In the genomic region with DNA sequence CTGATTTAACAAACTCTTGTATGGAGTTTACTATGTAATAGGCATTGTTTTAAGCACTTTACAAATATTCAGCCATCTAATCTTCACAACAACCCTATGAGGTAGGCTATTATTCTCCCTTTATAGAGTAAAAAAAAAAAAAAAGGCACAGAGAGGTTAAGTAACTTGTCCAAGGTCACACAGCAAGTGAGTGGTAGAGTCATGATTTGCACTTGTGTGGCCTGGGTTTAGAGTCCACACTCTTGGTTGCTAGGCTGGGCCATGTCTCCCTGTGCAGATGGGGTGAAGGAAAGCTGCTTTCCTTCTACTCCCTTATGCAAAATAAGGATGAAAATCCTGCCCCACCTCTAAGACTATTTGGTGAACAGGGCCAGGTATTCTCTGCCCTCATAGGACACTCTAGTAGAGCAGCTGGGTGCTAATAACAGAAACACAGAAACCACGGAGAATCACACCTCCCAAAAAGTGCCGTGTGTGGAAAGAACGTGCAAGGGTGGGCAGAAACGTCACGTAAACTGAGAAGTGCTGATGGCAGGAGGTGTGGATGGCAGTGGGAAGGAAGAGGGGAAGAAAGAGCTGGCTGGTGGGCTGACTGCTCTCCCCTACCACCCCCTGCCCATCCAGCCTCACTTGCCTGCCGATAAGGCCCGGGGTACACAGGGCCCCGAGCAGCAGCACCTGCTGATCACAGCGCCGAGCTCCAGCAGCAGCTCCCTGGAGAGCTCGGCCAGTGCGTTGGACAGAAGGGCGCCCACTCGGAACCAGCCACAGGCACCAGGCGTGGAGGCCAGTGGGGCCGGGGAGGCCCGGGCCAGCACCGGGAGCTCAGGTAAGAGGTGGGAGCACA, we compare ENCODE assay signal across 13 cellular contexts. TPM values are rescaled to one million over a fixed set of nuclear protein-coding genes. Genes with fewer than 3 reads are reported as not detected.
A peak's percentile ranks its signal among the peaks of the same experiment; 100 is the strongest.
DNase-seq lines count a peak whose midpoint lies in the region; ATAC-seq, FAIRE-seq and TF ChIP-seq lines count a peak whose summit lies in the region.
"Had no signal": no experiment of that assay in that cellular context is flagged by ENCODE, and none has a peak within 500 bp of the region (broad histone marks: within the 10 kb centered on the region; RNA-seq: fewer than 3 reads in every experiment).

No MANE protein-coding gene starts in this region.

- POLR2A ChIA-PET in WTC11 (lab: Charles Lee) = no interaction called here

- H3K4me3 Mint-ChIP-seq in WTC11 (no peak overlapping the region), memory B cell (peak overlapping the region; percentile 40)

- peaks cover 0 to 100% (median 12%) of the 10 kb centered on the region in 11 experiments; a peak in 13 of 22 replicates for H3K36me3 ChIP-seq in BLaER1 treated with 17β-estradiol and CSF1 and Interleukin-3, amounts not matched to agents 10 nM and 100 nM

- no peak overlapping the region for H3K27ac Mint-ChIP-seq in WTC11
- H3K27ac Mint-ChIP-seq in memory B cell = no peak overlapping the region

- H3K9ac ChIP-seq in BLaER1 treated with 17β-estradiol and CSF1 and Interleukin-3, amounts not matched to agents 10 nM and 100 nM = peak overlapping the region in 3 of 11 experiments; percentile 8 to 57 (median 36); a peak in 2 of 22 replicates

- no peaks in the 10 kb centered on the region for H3K36me3 Mint-ChIP-seq in WTC11
- H3K36me3 Mint-ChIP-seq in memory B cell = peaks cover 16% of the 10 kb centered on the region

- CTCF ChIA-PET in WTC11 (lab: Charles Lee) = interaction anchor here (0.6 to 17.1 kb wide), 4 partner anchors 53 to 95 kb away, joined by 3 to 325 read pairs (median 6); no protein-coding TSS in a partner anchor

- peaks cover 37 to 89% (median 50%) of the 10 kb centered on the region in 10 experiments for H3K4me1 ChIP-seq in BLaER1 treated with 17β-estradiol and CSF1 and Interleukin-3, amounts not matched to agents 10 nM and 100 nM

- TF ChIP-seq POLR2A in GM12891 (IDR thresholded peaks at IDR 0.05; ENCODE audit: low read depth, low read length) = no peak

- H3K4me2 ChIP-seq in BLaER1 treated with 17β-estradiol and CSF1 and Interleukin-3, amounts not matched to agents 10 nM and 100 nM = peak overlapping the region in 7 of 11 experiments; percentile 10 to 39 (median 30); a peak in 7 of 22 replicates

- no peak for DNase-seq in GM12891 (ENCODE audit: insufficient read length, low spot score)
- DNase-seq in WTC11 (ENCODE audit: low spot score) = no peak
- DNase-seq in memory B cell (ENCODE audit: low spot score in 2 of 2) = no peak
- no peak for DNase-seq in germinal center (ENCODE audit: low spot score)
- DNase-seq: IMR-90, mesendoderm, NCI-H1417 treated with DMSO at 0.1 percent for 48 hours, NCI-H69, SHP77, substantia nigra had no signal

- peaks cover 37% of the 10 kb centered on the region for H3K4me1 Mint-ChIP-seq in WTC11
- peaks cover 40% of the 10 kb centered on the region for H3K4me1 Mint-ChIP-seq in memory B cell

- peak; percentile 80 for FAIRE-seq in GM12891 (lab: Jason Lieb, UNC)

- no peak overlapping the region for H3K4me3 ChIP-seq in BLaER1 treated with 17β-estradiol and CSF1 and Interleukin-3, amounts not matched to agents 10 nM and 100 nM

- no peak for ATAC-seq in WTC11
- no peak for ATAC-seq in memory B cell (ENCODE audit: low read depth)
- no peak for ATAC-seq in HG02885 (IDR thresholded peaks at IDR 0.05; ENCODE audit: poor library complexity, unreplicated experiment)
- ATAC-seq in HG02642 (IDR thresholded peaks at IDR 0.05; ENCODE audit: poor library complexity, unreplicated experiment) = no peak

- H3K27me3 Mint-ChIP-seq in WTC11 (ENCODE audit: low read depth) = no peaks in the 10 kb centered on the region
- no peaks in the 10 kb centered on the region for H3K27me3 Mint-ChIP-seq in memory B cell

- H3K27me3 ChIP-seq in BLaER1 treated with 17β-estradiol and CSF1 and Interleukin-3, amounts not matched to agents 10 nM and 100 nM = no peaks in the 10 kb centered on the region

- no peak for TF ChIP-seq CTCF in WTC11 (IDR thresholded peaks at IDR 0.05)

- H3K9me3 ChIP-seq in BLaER1 treated with 17β-estradiol and CSF1 and Interleukin-3, amounts not matched to agents 10 nM and 100 nM (replicated peaks in 1 of 11) = 0 out of 22 replicates have a peak, but pooled peaks cover 0 to 4% (median 0%) of the 10 kb centered on the region in 11 experiments

- no peaks in the 10 kb centered on the region for H3K9me3 Mint-ChIP-seq in WTC11
- H3K9me3 Mint-ChIP-seq in memory B cell = no peaks in the 10 kb centered on the region

- peak overlapping the region in 1 of 11 experiments; percentile 24; a peak in 2 of 22 replicates for H3K27ac ChIP-seq in BLaER1 treated with 17β-estradiol and CSF1 and Interleukin-3, amounts not matched to agents 10 nM and 100 nM

- H4K20me1 ChIP-seq in BLaER1 treated with 17β-estradiol and CSF1 and Interleukin-3, amounts not matched to agents 10 nM and 100 nM = peaks cover 0 to 100% (median 6%) of the 10 kb centered on the region in 11 experiments; a peak in 10 of 22 replicates

TF ChIP-seq in GM12891, 5 proteins besides CTCF, POLR2A, EP300 and RAD21:
- TF ChIP-seq POLR2AphosphoS5 (IDR thresholded peaks at IDR 0.05; ENCODE audit: low read depth, low read length) (no peak), POU2F2 (IDR thresholded peaks at IDR 0.05; ENCODE audit: low read depth, low read length) (no peak)

TF ChIP-seq in WTC11, 78 proteins besides CTCF, POLR2A, EP300 and RAD21:
- TF ChIP-seq NFE2L1 (CRISPR knock-in tag; IDR thresholded peaks at IDR 0.05) (no peak), GTF2I (CRISPR knock-in tag; conservative IDR thresholded peaks at IDR 0.05) (0 out of 2 replicates have a peak, but pooled peaks have one; percentile 22)
TF ChIP-seq in WTC11: peak in this region for 1.

RNA-seq across cellular contexts. Expression of gene VPS13D, which starts 28.3 kb away (rescaled TPM):
- 5.5 TPM for polyA plus RNA-seq in GM12891 (2012; ENCODE audit: low read depth, missing spikeins)
- total RNA-seq in WTC11 (2021) = 22.1 to 29.0 TPM (median 27.5 TPM) in 3 replicates

RNA-seq across cellular contexts. Expression of gene TNFRSF1B, which starts 34.8 kb away (rescaled TPM):
- 27.3 TPM for polyA plus RNA-seq in GM12891 (2012; ENCODE audit: low read depth, missing spikeins)
- 1.6 to 2.7 TPM (median 2.1 TPM) in 3 replicates for total RNA-seq in WTC11 (2021)
